ENCODE assay signal across 14 cellular contexts in genomic region chr12:87847147-87847546, GRCh38.
DNase-seq lines count a peak whose midpoint lies in the region; ATAC-seq and TF ChIP-seq lines count a peak whose summit lies in the region.
"Had no signal": no experiment of that assay in that cellular context is flagged by ENCODE, and none has a peak within 500 bp of the region (broad histone marks: within the 10 kb centered on the region; RNA-seq: fewer than 3 reads in every experiment).

No MANE protein-coding gene starts in this region.

- peaks cover 8% of the 10 kb centered on the region for H3K4me1 Mint-ChIP-seq in Calu3 (ENCODE audit: low read depth, unreplicated experiment)
- H3K4me1 Mint-ChIP-seq in glutamatergic neuron (ENCODE audit: low read depth, unreplicated experiment), result peaks cover 6% of the 10 kb centered on the region
- peaks cover 11% of the 10 kb centered on the region for H3K4me1 Mint-ChIP-seq in neural progenitor cell
- H3K4me1 Mint-ChIP-seq: B cell; CD4-positive, alpha-beta memory T cell had no signal

- H3K9me3 Mint-ChIP-seq in Calu3 (ENCODE audit: low read depth, unreplicated experiment), result no peaks in the 10 kb centered on the region
- peaks cover 1% of the 10 kb centered on the region for H3K9me3 Mint-ChIP-seq in glutamatergic neuron (ENCODE audit: unreplicated experiment)
- H3K9me3 Mint-ChIP-seq in neural progenitor cell, result peaks cover 2% of the 10 kb centered on the region
- H3K9me3 Mint-ChIP-seq: CD4-positive, alpha-beta memory T cell had no signal

- H3K27me3 ChIP-seq in IMR-90 (ENCODE audit: control insufficient read depth, insufficient read depth, low read length), result no peaks in the 10 kb centered on the region
- H3K27me3 ChIP-seq in neural progenitor cell, result no peaks in the 10 kb centered on the region
- no peaks in the 10 kb centered on the region for H3K27me3 ChIP-seq in heart left ventricle

- H3K14ac ChIP-seq in IMR-90 (replicated peaks; ENCODE audit: low read depth, low read length), result peak overlapping the region; percentile 52; the same call in 1 of the 2 replicates

- no peaks in the 10 kb centered on the region for H4K20me1 ChIP-seq in IMR-90 (ENCODE audit: insufficient read depth, low read length)
- H4K20me1 ChIP-seq in neural progenitor cell (ENCODE audit: low read depth), result no peaks in the 10 kb centered on the region

- TF ChIP-seq POLR2A in IMR-90 (IDR thresholded peaks at IDR 0.05; ENCODE audit: low read depth, low read length) (no peak), heart left ventricle (IDR thresholded peaks at IDR 0.05) (no peak)

- H3K4me3 Mint-ChIP-seq in Calu3 (ENCODE audit: low read depth, unreplicated experiment) (no peak overlapping the region), glutamatergic neuron (ENCODE audit: unreplicated experiment) (no peak overlapping the region), neural progenitor cell (no peak overlapping the region)
- H3K4me3 Mint-ChIP-seq: B cell; CD4-positive, alpha-beta memory T cell had no signal

- H3K23ac ChIP-seq in IMR-90 (ENCODE audit: low read depth, low read length), result no peak overlapping the region

- intact Hi-C loops in Calu3 (cut with micrococcal nuclease; ENCODE audit: unreplicated experiment), result loop anchor here (5.0 to 10.0 kb wide), 5 partner anchors 105 to 1892 kb away; no protein-coding TSS in a partner anchor
- intact Hi-C loops in IMR-90 (cut with micrococcal nuclease), result loop anchor here (1.0 to 10.0 kb wide), 6 partner anchors 150 to 1925 kb away; no protein-coding TSS in a partner anchor
- intact Hi-C loops in heart left ventricle (cut with DNase I), result loop anchor here in 4 of 10 donors (5.0 to 10.0 kb wide), 2 partner anchors 1922 to 1925 kb away; no protein-coding TSS in a partner anchor

- ATAC-seq in IMR-90 (ENCODE audit: low read depth), result no peak
- no peak for ATAC-seq in heart left ventricle
- ATAC-seq: HepG2 had no signal

- H2AK5ac ChIP-seq in IMR-90 (ENCODE audit: low read depth, low read length), result 0 out of 2 replicates have a peak overlapping the region, but pooled peaks have one; percentile 70

- 0 out of 2 replicates have a peak, but pooled peaks cover 3% of the 10 kb centered on the region for H3K9me1 ChIP-seq in IMR-90 (ENCODE audit: insufficient read depth, low read length)

- peak overlapping the region; percentile 66 for H2BK20ac ChIP-seq in IMR-90 (ENCODE audit: low read depth, low read length)

- no peak overlapping the region for H3K4me2 ChIP-seq in IMR-90 (ENCODE audit: low read depth, low read length)
- no peak overlapping the region for H3K4me2 ChIP-seq in neural progenitor cell

- no CpG with 5 or more reads among the region's 4 CpGs for WGBS in IMR-90 (ENCODE audit: extremely low coverage in 2 of 2, insufficient read length in 1 of 2), 2 experiments
- 77 to 89% (median 80%) methylated on average over 4 of the region's 4 CpGs for WGBS in heart left ventricle, 4 donors

- H2AFZ ChIP-seq in IMR-90 (replicated peaks; ENCODE audit: low read length, poor library complexity), result no peak overlapping the region
- peak overlapping the region; percentile 61 for H2AFZ ChIP-seq in neural progenitor cell (replicated peaks)

- DNase-seq in Calu3, result no peak
- no peak for DNase-seq in IMR-90
- peak; percentile 15 for DNase-seq in glutamatergic neuron
- peak; percentile 2 for DNase-seq in neural progenitor cell (ENCODE audit: low spot score)
- no peak for DNase-seq in foreskin melanocyte
- DNase-seq in coronary artery (ENCODE audit: low spot score), result no peak
- no peak for DNase-seq in heart left ventricle
- DNase-seq: CD4-positive, alpha-beta memory T cell; DMS79 treated with DMSO at 0.1 percent for 48 hours; GOT3; NCI-H1930; NCI-H524 treated with DMSO at 0.1 percent for 48 hours had no signal

- BruUV-seq in Calu3 (replicated peaks; lab: Mats Ljungman, UMichigan) (no TSS peak), IMR-90 (replicated peaks; lab: Mats Ljungman, UMichigan) (no TSS peak)

- H4K91ac ChIP-seq in IMR-90 (ENCODE audit: insufficient read depth, low read depth, low read length), result peak overlapping the region; percentile 67

- H3K9ac ChIP-seq in IMR-90 (ENCODE audit: low read depth, low read length) (no peak overlapping the region), neural progenitor cell (no peak overlapping the region)

- in situ Hi-C loops in IMR-90 (cut with MboI; ENCODE audit: low sequenced_read_pairs), result no loop called here

- peak overlapping the region; percentile 58 to 72 for H4K8ac ChIP-seq in IMR-90 (ENCODE audit: low read depth in 2 of 2, low read length in 2 of 2)

- H3K4me3 ChIP-seq in IMR-90 (ENCODE audit: insufficient read depth, low read depth, low read length), result no peak overlapping the region
- no peak overlapping the region for H3K4me3 ChIP-seq in neural progenitor cell
- no peak overlapping the region for H3K4me3 ChIP-seq in coronary artery
- no peak overlapping the region for H3K4me3 ChIP-seq in heart left ventricle

- no peaks in the 10 kb centered on the region for H3K79me2 ChIP-seq in neural progenitor cell (ENCODE audit: low read depth)

- H3K27ac Mint-ChIP-seq in Calu3 (ENCODE audit: unreplicated experiment), result peak overlapping the region; percentile 40
- no peak overlapping the region for H3K27ac Mint-ChIP-seq in glutamatergic neuron (ENCODE audit: unreplicated experiment)
- no peak overlapping the region for H3K27ac Mint-ChIP-seq in neural progenitor cell
- H3K27ac Mint-ChIP-seq: B cell; CD4-positive, alpha-beta memory T cell had no signal

- no peaks in the 10 kb centered on the region for H3K36me3 ChIP-seq in IMR-90 (ENCODE audit: control insufficient read depth, insufficient read depth, low read length)
- H3K36me3 ChIP-seq in neural progenitor cell, result no peaks in the 10 kb centered on the region
- H3K36me3 ChIP-seq in heart left ventricle, result no peaks in the 10 kb centered on the region

- H2BK120ac ChIP-seq in IMR-90 (ENCODE audit: low read depth, low read length), result peak overlapping the region; percentile 61

- H3F3A ChIP-seq in neural progenitor cell (ENCODE audit: low read depth), result no peaks in the 10 kb centered on the region

- no peak for TF ChIP-seq RAD21 in IMR-90 (IDR thresholded peaks at IDR 0.05; ENCODE audit: low read length)

- peak overlapping the region; percentile 67 for H2BK5ac ChIP-seq in IMR-90 (ENCODE audit: low read depth, low read length, poor library complexity, severe bottlenecking)

- no peak overlapping the region for H2AK9ac ChIP-seq in IMR-90 (replicated peaks; ENCODE audit: low read depth, low read length, poor library complexity)

- H2BK15ac ChIP-seq in IMR-90 (ENCODE audit: low read depth, low read length), result peak overlapping the region; percentile 80; the same call in 1 of the 3 replicates

- CTCF ChIA-PET in Calu3 (lab: Charles Lee), result interaction anchor here (0.7 kb wide), 1 partner anchor 45 kb away, joined by 3 read pairs; no protein-coding TSS in a partner anchor
- CTCF ChIA-PET in IMR-90 (lab: Yijun Ruan, JAX), result interaction anchor here (0.6 to 1.4 kb wide), 3 partner anchors 92 to 525 kb away, joined by 3 read pairs; no protein-coding TSS in a partner anchor

- H3K4ac ChIP-seq in IMR-90 (ENCODE audit: low read depth, low read length), result peak overlapping the region; percentile 69

- H3K4me1 ChIP-seq in IMR-90 (ENCODE audit: control insufficient read depth, insufficient read depth, low read length), result peaks cover 3% of the 10 kb centered on the region; the same call in 1 of the 2 replicates
- H3K4me1 ChIP-seq in neural progenitor cell, result no peaks in the 10 kb centered on the region
- H3K4me1 ChIP-seq in heart left ventricle, result no peaks in the 10 kb centered on the region

- H3K27me3 Mint-ChIP-seq in Calu3 (ENCODE audit: unreplicated experiment), result no peaks in the 10 kb centered on the region
- H3K27me3 Mint-ChIP-seq in glutamatergic neuron (ENCODE audit: unreplicated experiment), result no peaks in the 10 kb centered on the region
- H3K27me3 Mint-ChIP-seq in neural progenitor cell (ENCODE audit: insufficient read depth, low read depth), result no peaks in the 10 kb centered on the region
- H3K27me3 Mint-ChIP-seq: B cell had no signal

- dilution Hi-C loops in IMR-90 (cut with HindIII; ENCODE audit: low sequenced_read_pairs, unreplicated experiment), result no loop called here

- peak overlapping the region; percentile 93; the same call in 1 of the 2 replicates for H4K5ac ChIP-seq in IMR-90 (ENCODE audit: low read depth, low read length)

- H3K27ac ChIP-seq in IMR-90 (ENCODE audit: insufficient read depth, low read length) (no peak overlapping the region), neural progenitor cell (no peak overlapping the region), coronary artery (no peak overlapping the region), heart left ventricle (no peak overlapping the region)

- H3K18ac ChIP-seq in IMR-90 (ENCODE audit: low read depth, low read length), result peak overlapping the region; percentile 45; the same call in 1 of the 2 replicates

- H3K9me3 ChIP-seq in IMR-90 (ENCODE audit: control insufficient read depth, insufficient read depth, low read length) (no peaks in the 10 kb centered on the region), neural progenitor cell (ENCODE audit: low read depth) (no peaks in the 10 kb centered on the region), heart left ventricle (no peaks in the 10 kb centered on the region)

- H3K79me1 ChIP-seq in IMR-90 (ENCODE audit: low read depth in 1 of 2, low read length in 2 of 2), result no peaks in the 10 kb centered on the region

- H3K56ac ChIP-seq in IMR-90 (ENCODE audit: extremely low read depth, insufficient read depth, low read length), result 0 out of 2 replicates have a peak overlapping the region, but pooled peaks have one; percentile 9

- TF ChIP-seq CTCF in Calu3 (IDR thresholded peaks at IDR 0.05; ENCODE audit: unreplicated experiment) (no peak), IMR-90 (conservative IDR thresholded peaks at IDR 0.05; ENCODE audit: low read depth, low read length) (no peak), glutamatergic neuron (IDR thresholded peaks at IDR 0.05; ENCODE audit: partially characterized antibody, unreplicated experiment) (no peak), neural progenitor cell (IDR thresholded peaks at IDR 0.05) (no peak), coronary artery (IDR thresholded peaks at IDR 0.05) (no peak), heart left ventricle (IDR thresholded peaks at IDR 0.05) (no peak)

- no peaks in the 10 kb centered on the region for H3K36me3 Mint-ChIP-seq in Calu3 (ENCODE audit: insufficient read depth, unreplicated experiment)
- H3K36me3 Mint-ChIP-seq in glutamatergic neuron (ENCODE audit: unreplicated experiment), result no peaks in the 10 kb centered on the region
- H3K36me3 Mint-ChIP-seq in neural progenitor cell, result no peaks in the 10 kb centered on the region
- H3K36me3 Mint-ChIP-seq: CD4-positive, alpha-beta memory T cell had no signal

- POLR2A ChIA-PET in IMR-90 (lab: Charles Lee; ENCODE audit: unreplicated experiment), result interaction anchor here (0.7 kb wide), 1 partner anchor 910 kb away, joined by 4 read pairs; no protein-coding TSS in a partner anchor

TF ChIP-seq in IMR-90, 13 proteins besides CTCF, POLR2A, EP300 and RAD21 (continues in another document):
- TF ChIP-seq FOS (IDR thresholded peaks at IDR 0.05; ENCODE audit: low read depth, low read length), result no peak
- TF ChIP-seq NFE2L2 (IDR thresholded peaks at IDR 0.05; ENCODE audit: low read depth, low read length), result no peak
- no peak for TF ChIP-seq MXI1 (IDR thresholded peaks at IDR 0.05; ENCODE audit: borderline replicate concordance, low read depth, low read length)
- no peak for TF ChIP-seq CHD1 (IDR thresholded peaks at IDR 0.05; ENCODE audit: low read depth, low read length)

Comparison
In these comparisons a context has a peak if more than half of its experiments do, and no peak if none do; other contexts are left out.
1. DNase-seq: peak in glutamatergic neuron (single experiment) and neural progenitor cell (single experiment); none in Calu3 (single experiment), IMR-90 (single experiment), foreskin melanocyte (single experiment), coronary artery (single experiment) and heart left ventricle (0 of 5).